10 cellular contexts compared by ENCODE assay signal in genomic region chr7:23654508-23654907, GRCh38. TPM values are rescaled to one million over a fixed set of nuclear protein-coding genes. Genes with fewer than 3 reads are reported as not detected.
DNase-seq lines count a peak whose midpoint lies in the region; FAIRE-seq and TF ChIP-seq lines count a peak whose summit lies in the region.
"Had no signal": no experiment of that assay in that cellular context is flagged by ENCODE, and none has a peak within 500 bp of the region (broad histone marks: within the 10 kb centered on the region; RNA-seq: fewer than 3 reads in every experiment).

No MANE protein-coding gene starts in this region.

- FAIRE-seq in urothelium cell line (lab: Jason Lieb, UNC): no peak

- H3K9me3 ChIP-seq in cardiac muscle cell (ENCODE audit: low read depth) (no peaks in the 10 kb centered on the region), right atrium auricular region (peaks cover 6 to 22% of the 10 kb centered on the region in 2 donors), PC-9 (ENCODE audit: insufficient read depth, low read depth) (peaks cover 18% of the 10 kb centered on the region)

- H3K4me1 ChIP-seq in cardiac muscle cell (ENCODE audit: low read depth) (no peaks in the 10 kb centered on the region), right atrium auricular region (no peaks in the 10 kb centered on the region), PC-9 (replicated peaks; ENCODE audit: insufficient read depth) (no peaks in the 10 kb centered on the region)

- no peak overlapping the region for H3K4me2 ChIP-seq in PC-9

- H3K9me2 ChIP-seq in PC-9 (ENCODE audit: insufficient read depth): no peaks in the 10 kb centered on the region

- no peak overlapping the region for H3K27ac ChIP-seq in cardiac muscle cell
- no peak overlapping the region for H3K27ac ChIP-seq in right atrium auricular region
- H3K27ac ChIP-seq in PC-9: no peak overlapping the region

- TF ChIP-seq CTCF in cardiac muscle cell (IDR thresholded peaks at IDR 0.05; ENCODE audit: low read depth, low read length) (peak; percentile 48), right atrium auricular region (IDR thresholded peaks at IDR 0.05) (peak in 1 of 2 donors; percentile 30), PC-9 (conservative IDR thresholded peaks at IDR 0.05) (peak; percentile 66), foreskin fibroblast (IDR thresholded peaks at IDR 0.05; ENCODE audit: low read depth, low read length) (peak; percentile 30), GM10248 (IDR thresholded peaks at IDR 0.05; ENCODE audit: control extremely low read depth, extremely low read depth, low read depth, missing control alignments) (no peak), GM13976 (IDR thresholded peaks at IDR 0.05; ENCODE audit: borderline replicate concordance, control extremely low read depth, extremely low read depth, insufficient read depth, missing control alignments) (no peak)

- no peak overlapping the region for H2AFZ ChIP-seq in PC-9

- POLR2A ChIA-PET in PC-9 (lab: Charles Lee; ENCODE audit: unreplicated experiment): no interaction called here
- POLR2A ChIA-PET in GM10248 (lab: Yijun Ruan, JAX): no interaction called here

- BruUV-seq in PC-9 (replicated peaks; lab: Mats Ljungman, UMichigan): no TSS peak

- in situ Hi-C loops in GM13976 (cut with MboI; ENCODE audit: low sequenced_read_pairs, unreplicated experiment): no loop called here

- DNase-seq in cardiac muscle cell (ENCODE audit: low read depth in 1 of 2, low spot score in 1 of 2) (peak in 1 of 2 donors; percentile 40), right atrium auricular region (ENCODE audit: low spot score) (no peak), PC-9 (peak in 1 of 2 experiments; percentile 29), foreskin fibroblast (peak; percentile 9 to 56), urothelium cell line (ENCODE audit: low spot score) (peak; percentile 14), GM10248 (ENCODE audit: extremely low spot score) (no peak), GM13976 (ENCODE audit: low spot score) (no peak)
- no peak for DNase-seq in stimulated activated CD4-positive, alpha-beta T cell treated with anti-CD3 and anti-CD28 coated beads, Interleukin-2, amount 100 ng/mL, for 24 hours
- DNase-seq: activated CD4-positive, alpha-beta T cell treated with anti-CD3 and anti-CD28 coated beads, Interleukin-2, amount 50 U/mL, for 4 hours; DMS79 had no signal

- no peaks in the 10 kb centered on the region for H3K27me3 ChIP-seq in cardiac muscle cell
- H3K27me3 ChIP-seq in right atrium auricular region: no peaks in the 10 kb centered on the region
- H3K27me3 ChIP-seq in PC-9 (ENCODE audit: insufficient read depth, low read depth): no peaks in the 10 kb centered on the region

- no peaks in the 10 kb centered on the region for H3F3A ChIP-seq in PC-9 (ENCODE audit: insufficient read depth, low read depth)

- H3K4me3 ChIP-seq in cardiac muscle cell (no peak overlapping the region), right atrium auricular region (no peak overlapping the region), PC-9 (no peak overlapping the region), foreskin fibroblast (ENCODE audit: low read depth in 1 of 2, low read length in 2 of 2) (no peak overlapping the region)

- no peaks in the 10 kb centered on the region for H3K79me2 ChIP-seq in PC-9 (ENCODE audit: low read depth)

- intact Hi-C loops in PC-9 (cut with micrococcal nuclease; ENCODE audit: unreplicated experiment): loop anchor here (1.0 to 5.0 kb wide), 2 partner anchors 58 to 82 kb away; no protein-coding TSS in a partner anchor

- CTCF ChIA-PET in PC-9 (lab: Charles Lee): no interaction called here
- CTCF ChIA-PET in GM10248 (lab: Yijun Ruan, JAX): no interaction called here

- H3K36me3 ChIP-seq in cardiac muscle cell: no peaks in the 10 kb centered on the region
- no peaks in the 10 kb centered on the region for H3K36me3 ChIP-seq in right atrium auricular region
- H3K36me3 ChIP-seq in PC-9 (ENCODE audit: low read depth): no peaks in the 10 kb centered on the region

- no peaks in the 10 kb centered on the region for H4K20me1 ChIP-seq in PC-9 (ENCODE audit: insufficient read depth)

RNA-seq across cellular contexts. Expression of gene FAM221A, which starts 25.5 kb away (rescaled TPM):
- total RNA-seq in cardiac muscle cell: 6.5 and 8.3 TPM in 2 replicates
- polyA plus RNA-seq in cardiac muscle cell: 7.1 and 10.0 TPM in 2 replicates
- total RNA-seq in right atrium auricular region: 1 to 10 TPM; 5.5 to 6.5 TPM
- total RNA-seq in PC-9 (2021): 2.4 and 3.6 TPM in 2 replicates

RNA-seq across cellular contexts. Expression of gene STK31, which starts 55.5 kb away (rescaled TPM):
- total RNA-seq in cardiac muscle cell (0.04 and 0.06 TPM in 2 replicates), right atrium auricular region (under 1 TPM in 1 of 2 donors, not detected in 1; 0.33 TPM), PC-9 (2021) (0.48 and 0.57 TPM in 2 replicates)
- 0.06 TPM in 1 of 2 replicates, not detected in the other for polyA plus RNA-seq in cardiac muscle cell

RNA-seq across cellular contexts. Expression of gene CCDC126, which starts 57.3 kb away (rescaled TPM):
- 3.9 and 7.6 TPM in 2 replicates for total RNA-seq in cardiac muscle cell
- 8.7 and 10.5 TPM in 2 replicates for polyA plus RNA-seq in cardiac muscle cell
- 10 to 100 TPM in 1 of 2 donors, 1 to 10 TPM in 1; 9.4 to 10.6 TPM for total RNA-seq in right atrium auricular region
- total RNA-seq in PC-9 (2021): 5.9 and 6.2 TPM in 2 replicates

Comparison
In these comparisons a context has a peak if more than half of its experiments do, and no peak if none do; other contexts are left out.
1. DNase-seq: peak in foreskin fibroblast (2 of 2) and urothelium cell line (single experiment); none in right atrium auricular region (single experiment), GM10248 (single experiment), GM13976 (single experiment) and stimulated activated CD4-positive, alpha-beta T cell treated with anti-CD3 and anti-CD28 coated beads, Interleukin-2, amount 100 ng/mL, for 24 hours (0 of 2).
2. CTCF ChIP-seq: peak in cardiac muscle cell (single experiment), PC-9 (single experiment) and foreskin fibroblast (single experiment); none in GM10248 (single experiment) and GM13976 (single experiment).